In genomic region chr16:50671644-50672260, GRCh38 we compare ENCODE assay signal across 8 cellular contexts. TPM values are rescaled to one million over a fixed set of nuclear protein-coding genes. Genes with fewer than 3 reads are reported as not detected.
DNase-seq lines count a peak whose midpoint lies in the region; FAIRE-seq and TF ChIP-seq lines count a peak whose summit lies in the region.

No MANE protein-coding gene starts in this region.

- POLR2A ChIA-PET in AG04450 (lab: Yijun Ruan, JAX): no interaction called here

- TF ChIP-seq CTCF in AG04450 (IDR thresholded peaks at IDR 0.05; ENCODE audit: low read depth, low read length) (peak; percentile 52), brain (conservative IDR thresholded peaks at IDR 0.05) (peak; percentile 46 to 56), neural crest cell (conservative IDR thresholded peaks at IDR 0.05) (peak; percentile 67), uterus (IDR thresholded peaks at IDR 0.05) (no peak)

- H3K4me3 Mint-ChIP-seq in brain: no peak overlapping the region
- H3K4me3 Mint-ChIP-seq in neural crest cell: no peak overlapping the region

- H3K4me3 ChIP-seq in AG04450 (ENCODE audit: low read depth, low read length) (no peak overlapping the region), uterus (no peak overlapping the region)

- no peak overlapping the region for H3K27ac ChIP-seq in AG04450 (ENCODE audit: low read depth, low read length)
- H3K27ac ChIP-seq in uterus: no peak overlapping the region

- H3K36me3 Mint-ChIP-seq in brain: peaks cover 20% of the 10 kb centered on the region
- peaks cover 16% of the 10 kb centered on the region for H3K36me3 Mint-ChIP-seq in neural crest cell (ENCODE audit: low read depth)

- TF ChIP-seq POLR2A in uterus (IDR thresholded peaks at IDR 0.05): no peak

- CTCF ChIA-PET in AG04450 (lab: Charles Lee): interaction anchor here (0.6 to 2.2 kb wide), 8 partner anchors 10 to 647 kb away, joined by 3 to 42 read pairs (median 4); partner anchors contain the start of genes CNEP1R1 and SNX20

- DNase-seq in AG04450 (ENCODE audit: low read depth, low spot score): no peak
- no peak for DNase-seq in GM19239 (ENCODE audit: insufficient read length, low spot score)
- DNase-seq in SKM-1 treated with dmso at 0.1 percent for 144 hours (lab: John Stamatoyannopoulos, UW; ENCODE audit: unreplicated experiment): peak; percentile 43
- peak; percentile 49 for DNase-seq in neural crest cell (ENCODE audit: low read depth, low spot score)
- DNase-seq in uterus: no peak
- DNase-seq in AG08395 (ENCODE audit: low spot score): no peak
- DNase-seq in iPS-NIHi11 (ENCODE audit: low spot score): no peak

- H3K4me1 ChIP-seq in uterus: no peaks in the 10 kb centered on the region

- H3K9me3 ChIP-seq in AG04450 (ENCODE audit: control insufficient read depth, insufficient read depth, low read length) (peaks cover 36% of the 10 kb centered on the region), uterus (peaks cover 0 to 11% of the 10 kb centered on the region in 2 donors)

- peak; percentile 77 for FAIRE-seq in GM19239 (lab: Jason Lieb, UNC)

- intact Hi-C loops in uterus (cut with DNase I; ENCODE audit: low total_unique reads): no loop called here

- no peak overlapping the region for H3K27ac Mint-ChIP-seq in brain
- no peak overlapping the region for H3K27ac Mint-ChIP-seq in neural crest cell (ENCODE audit: unreplicated experiment)

- H3K4me1 Mint-ChIP-seq in brain: peaks cover 20% of the 10 kb centered on the region
- peaks cover 16% of the 10 kb centered on the region for H3K4me1 Mint-ChIP-seq in neural crest cell

- H3K9me3 Mint-ChIP-seq in brain (peaks cover 10 to 26% (median 18%) of the 10 kb centered on the region in 5 experiments), neural crest cell (peaks cover 6% of the 10 kb centered on the region)

- no peaks in the 10 kb centered on the region for H3K27me3 Mint-ChIP-seq in brain
- H3K27me3 Mint-ChIP-seq in neural crest cell (ENCODE audit: low read depth): no peaks in the 10 kb centered on the region

- H3K27me3 ChIP-seq in AG04450 (ENCODE audit: control insufficient read depth, insufficient read depth, low read length): no peaks in the 10 kb centered on the region
- H3K27me3 ChIP-seq in uterus: no peaks in the 10 kb centered on the region

- no peaks in the 10 kb centered on the region for H3K36me3 ChIP-seq in uterus

RNA-seq across cellular contexts. Expression of gene SNX20, which starts 9.4 kb away (rescaled TPM):
- polyA plus RNA-seq in AG04450 (2011; rRNA removed): not detected in 2 replicates
- not detected in 2 replicates for polyA minus RNA-seq in AG04450 (2011; rRNA and poly(A)+ RNA removed)
- polyA plus RNA-seq in brain (ENCODE audit: insufficient read depth, low read depth, low replicate concordance): 0.14 TPM
- not detected in 2 replicates for total RNA-seq in neural crest cell
- total RNA-seq in uterus: 1 to 10 TPM in 3 of 4 donors, under 1 TPM in 1; 0.76 to 7.7 (median 4.4) TPM

RNA-seq across cellular contexts. Expression of gene NOD2, which starts 21.7 kb away (rescaled TPM):
- polyA plus RNA-seq in AG04450 (2011; rRNA removed) (not detected in 2 replicates), brain (ENCODE audit: insufficient read depth, low read depth, low replicate concordance) (not detected)
- polyA minus RNA-seq in AG04450 (2011; rRNA and poly(A)+ RNA removed): not detected in 2 replicates
- total RNA-seq in neural crest cell (0.51 and 0.57 TPM in 2 replicates), uterus (1 to 10 TPM in 3 of 4 donors, not detected in 1; 1.5 to 5.6 (median 1.9) TPM)

Comparison
In these comparisons a context has a peak if more than half of its experiments do, and no peak if none do; other contexts are left out.
1. DNase-seq: peak in SKM-1 treated with dmso at 0.1 percent for 144 hours (single experiment) and neural crest cell (single experiment); none in AG04450 (single experiment), GM19239 (single experiment), uterus (0 of 2), AG08395 (single experiment) and iPS-NIHi11 (single experiment).
2. CTCF ChIP-seq: peak in AG04450 (single experiment), brain (2 of 2) and neural crest cell (single experiment); none in uterus (0 of 4).